In the genomic region with DNA sequence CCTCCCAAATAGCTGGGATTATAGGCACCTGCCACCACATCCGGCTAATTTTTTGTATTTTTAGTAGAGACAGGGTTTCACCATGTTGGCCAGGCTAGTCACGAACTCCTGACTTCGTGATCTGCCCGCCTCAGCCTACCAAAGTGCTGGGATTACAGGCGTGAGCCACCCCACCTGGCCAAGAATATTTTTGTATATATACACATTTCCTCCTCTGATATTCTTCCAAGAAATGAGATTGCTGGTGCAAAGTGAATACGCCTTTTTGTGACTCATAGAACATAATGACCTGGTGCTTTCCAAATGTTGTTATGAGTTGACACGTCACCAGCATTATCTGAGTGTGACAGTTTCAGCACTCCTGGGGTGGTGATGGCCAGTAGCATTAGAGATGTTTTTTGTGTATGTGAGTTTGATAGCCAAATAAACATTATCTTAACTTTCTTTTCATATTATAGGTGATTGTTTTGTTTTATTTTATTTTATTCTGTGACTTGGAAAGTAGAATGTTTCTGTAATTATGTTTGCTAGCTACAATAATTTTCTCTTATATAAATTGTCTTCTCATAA, we compare ENCODE assay signal across 1 cellular context.
TF ChIP-seq lines count a peak whose summit lies in the region.

No MANE protein-coding gene starts in this region.

TF ChIP-seq in K562, 482 proteins besides CTCF, POLR2A, EP300 and RAD21 (continued from another document and continues in another):
- TF ChIP-seq IRF2 (CRISPR knock-in tag; IDR thresholded peaks at IDR 0.05) (no peak), ARID1B (IDR thresholded peaks at IDR 0.05) (peak; percentile 96), MTA1 (IDR thresholded peaks at IDR 0.05; ENCODE audit: borderline replicate concordance) (no peak), ZC3H11A (IDR thresholded peaks at IDR 0.05; ENCODE audit: low read depth, low read length) (no peak), ZNF140 (CRISPR knock-in tag; IDR thresholded peaks at IDR 0.05) (no peak), MAFF (IDR thresholded peaks at IDR 0.05; ENCODE audit: low read length) (no peak; the same call in 1 of the 2 replicates), KAT2B (IDR thresholded peaks at IDR 0.05; ENCODE audit: low read depth, low read length) (no peak), ZNF76 (CRISPR knock-in tag; IDR thresholded peaks at IDR 0.05; ENCODE audit: borderline replicate concordance) (no peak), DDX20 (tag; IDR thresholded peaks at IDR 0.05; ENCODE audit: low read depth) (no peak), SMAD1 (IDR thresholded peaks at IDR 0.05; ENCODE audit: low read depth, low read length, partially characterized antibody) (no peak), CBX8 (IDR thresholded peaks at IDR 0.05; ENCODE audit: borderline replicate concordance, extremely low read depth, low read depth, low read length, poor library complexity, severe bottlenecking) (no peak), CCAR2 (IDR thresholded peaks at IDR 0.05; ENCODE audit: low read depth, low read length) (no peak), ZNF217 (CRISPR knock-in tag; IDR thresholded peaks at IDR 0.05) (no peak), JUN (IDR thresholded peaks at IDR 0.05; ENCODE audit: borderline replicate concordance, low read depth, low read length) (peak; percentile 94), JUN (CRISPR knock-in tag; IDR thresholded peaks at IDR 0.05; ENCODE audit: borderline replicate concordance) (no peak), CC2D1A (IDR thresholded peaks at IDR 0.05) (peak; percentile 87; the same call in 1 of the 2 replicates), NCOA1 (IDR thresholded peaks at IDR 0.05; ENCODE audit: low read depth) (peak; percentile 81; the same call in 1 of the 2 replicates), STAT5A (IDR thresholded peaks at IDR 0.05; ENCODE audit: borderline replicate concordance, low read length) (peak; percentile 96), ETV1 (tag; conservative IDR thresholded peaks at IDR 0.05; ENCODE audit: low read depth) (no peak), CBX1 (IDR thresholded peaks at IDR 0.05; ENCODE audit: low read depth) (no peak), HDAC1 (IDR thresholded peaks at IDR 0.05) (peak in 1 of 2 experiments; percentile 70; a peak in 2 of 4 replicates), BRD9 (IDR thresholded peaks at IDR 0.05; ENCODE audit: low read depth, partially characterized antibody) (peak; percentile 82), SP1 (CRISPR knock-in tag; IDR thresholded peaks at IDR 0.05) (peak; percentile 63), MYNN (IDR thresholded peaks at IDR 0.05) (peak; percentile 66), MYNN (CRISPR knock-in tag; IDR thresholded peaks at IDR 0.05) (no peak), ETV6 (IDR thresholded peaks at IDR 0.05; ENCODE audit: borderline replicate concordance in 1 of 2, low read depth in 2 of 2, low read length in 1 of 2) (peak in 1 of 2 experiments; percentile 57; a peak in 1 of 4 replicates), ETV6 (CRISPR knock-in tag; IDR thresholded peaks at IDR 0.05; ENCODE audit: borderline replicate concordance) (no peak), NCOA2 (IDR thresholded peaks at IDR 0.05; ENCODE audit: partially characterized antibody in 2 of 2) (peak in 1 of 2 experiments; percentile 50)
- TF ChIP-seq, protein P1, sequence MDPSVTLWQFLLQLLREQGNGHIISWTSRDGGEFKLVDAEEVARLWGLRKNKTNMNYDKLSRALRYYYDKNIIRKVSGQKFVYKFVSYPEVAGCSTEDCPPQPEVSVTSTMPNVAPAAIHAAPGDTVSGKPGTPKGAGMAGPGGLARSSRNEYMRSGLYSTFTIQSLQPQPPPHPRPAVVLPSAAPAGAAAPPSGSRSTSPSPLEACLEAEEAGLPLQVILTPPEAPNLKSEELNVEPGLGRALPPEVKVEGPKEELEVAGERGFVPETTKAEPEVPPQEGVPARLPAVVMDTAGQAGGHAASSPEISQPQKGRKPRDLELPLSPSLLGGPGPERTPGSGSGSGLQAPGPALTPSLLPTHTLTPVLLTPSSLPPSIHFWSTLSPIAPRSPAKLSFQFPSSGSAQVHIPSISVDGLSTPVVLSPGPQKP (CRISPR knock-in tag; IDR thresholded peaks at IDR 0.05): no peak
- TF ChIP-seq, protein P2, sequence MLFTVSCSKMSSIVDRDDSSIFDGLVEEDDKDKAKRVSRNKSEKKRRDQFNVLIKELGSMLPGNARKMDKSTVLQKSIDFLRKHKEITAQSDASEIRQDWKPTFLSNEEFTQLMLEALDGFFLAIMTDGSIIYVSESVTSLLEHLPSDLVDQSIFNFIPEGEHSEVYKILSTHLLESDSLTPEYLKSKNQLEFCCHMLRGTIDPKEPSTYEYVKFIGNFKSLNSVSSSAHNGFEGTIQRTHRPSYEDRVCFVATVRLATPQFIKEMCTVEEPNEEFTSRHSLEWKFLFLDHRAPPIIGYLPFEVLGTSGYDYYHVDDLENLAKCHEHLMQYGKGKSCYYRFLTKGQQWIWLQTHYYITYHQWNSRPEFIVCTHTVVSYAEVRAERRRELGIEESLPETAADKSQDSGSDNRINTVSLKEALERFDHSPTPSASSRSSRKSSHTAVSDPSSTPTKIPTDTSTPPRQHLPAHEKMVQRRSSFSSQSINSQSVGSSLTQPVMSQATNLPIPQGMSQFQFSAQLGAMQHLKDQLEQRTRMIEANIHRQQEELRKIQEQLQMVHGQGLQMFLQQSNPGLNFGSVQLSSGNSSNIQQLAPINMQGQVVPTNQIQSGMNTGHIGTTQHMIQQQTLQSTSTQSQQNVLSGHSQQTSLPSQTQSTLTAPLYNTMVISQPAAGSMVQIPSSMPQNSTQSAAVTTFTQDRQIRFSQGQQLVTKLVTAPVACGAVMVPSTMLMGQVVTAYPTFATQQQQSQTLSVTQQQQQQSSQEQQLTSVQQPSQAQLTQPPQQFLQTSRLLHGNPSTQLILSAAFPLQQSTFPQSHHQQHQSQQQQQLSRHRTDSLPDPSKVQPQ (CRISPR knock-in tag; IDR thresholded peaks at IDR 0.05; ENCODE audit: borderline replicate concordance): no peak
- TF ChIP-seq, protein P3, sequence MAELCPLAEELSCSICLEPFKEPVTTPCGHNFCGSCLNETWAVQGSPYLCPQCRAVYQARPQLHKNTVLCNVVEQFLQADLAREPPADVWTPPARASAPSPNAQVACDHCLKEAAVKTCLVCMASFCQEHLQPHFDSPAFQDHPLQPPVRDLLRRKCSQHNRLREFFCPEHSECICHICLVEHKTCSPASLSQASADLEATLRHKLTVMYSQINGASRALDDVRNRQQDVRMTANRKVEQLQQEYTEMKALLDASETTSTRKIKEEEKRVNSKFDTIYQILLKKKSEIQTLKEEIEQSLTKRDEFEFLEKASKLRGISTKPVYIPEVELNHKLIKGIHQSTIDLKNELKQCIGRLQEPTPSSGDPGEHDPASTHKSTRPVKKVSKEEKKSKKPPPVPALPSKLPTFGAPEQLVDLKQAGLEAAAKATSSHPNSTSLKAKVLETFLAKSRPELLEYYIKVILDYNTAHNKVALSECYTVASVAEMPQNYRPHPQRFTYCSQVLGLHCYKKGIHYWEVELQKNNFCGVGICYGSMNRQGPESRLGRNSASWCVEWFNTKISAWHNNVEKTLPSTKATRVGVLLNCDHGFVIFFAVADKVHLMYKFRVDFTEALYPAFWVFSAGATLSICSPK (IDR thresholded peaks at IDR 0.05; ENCODE audit: borderline replicate concordance): no peak
- TF ChIP-seq, protein P4, sequence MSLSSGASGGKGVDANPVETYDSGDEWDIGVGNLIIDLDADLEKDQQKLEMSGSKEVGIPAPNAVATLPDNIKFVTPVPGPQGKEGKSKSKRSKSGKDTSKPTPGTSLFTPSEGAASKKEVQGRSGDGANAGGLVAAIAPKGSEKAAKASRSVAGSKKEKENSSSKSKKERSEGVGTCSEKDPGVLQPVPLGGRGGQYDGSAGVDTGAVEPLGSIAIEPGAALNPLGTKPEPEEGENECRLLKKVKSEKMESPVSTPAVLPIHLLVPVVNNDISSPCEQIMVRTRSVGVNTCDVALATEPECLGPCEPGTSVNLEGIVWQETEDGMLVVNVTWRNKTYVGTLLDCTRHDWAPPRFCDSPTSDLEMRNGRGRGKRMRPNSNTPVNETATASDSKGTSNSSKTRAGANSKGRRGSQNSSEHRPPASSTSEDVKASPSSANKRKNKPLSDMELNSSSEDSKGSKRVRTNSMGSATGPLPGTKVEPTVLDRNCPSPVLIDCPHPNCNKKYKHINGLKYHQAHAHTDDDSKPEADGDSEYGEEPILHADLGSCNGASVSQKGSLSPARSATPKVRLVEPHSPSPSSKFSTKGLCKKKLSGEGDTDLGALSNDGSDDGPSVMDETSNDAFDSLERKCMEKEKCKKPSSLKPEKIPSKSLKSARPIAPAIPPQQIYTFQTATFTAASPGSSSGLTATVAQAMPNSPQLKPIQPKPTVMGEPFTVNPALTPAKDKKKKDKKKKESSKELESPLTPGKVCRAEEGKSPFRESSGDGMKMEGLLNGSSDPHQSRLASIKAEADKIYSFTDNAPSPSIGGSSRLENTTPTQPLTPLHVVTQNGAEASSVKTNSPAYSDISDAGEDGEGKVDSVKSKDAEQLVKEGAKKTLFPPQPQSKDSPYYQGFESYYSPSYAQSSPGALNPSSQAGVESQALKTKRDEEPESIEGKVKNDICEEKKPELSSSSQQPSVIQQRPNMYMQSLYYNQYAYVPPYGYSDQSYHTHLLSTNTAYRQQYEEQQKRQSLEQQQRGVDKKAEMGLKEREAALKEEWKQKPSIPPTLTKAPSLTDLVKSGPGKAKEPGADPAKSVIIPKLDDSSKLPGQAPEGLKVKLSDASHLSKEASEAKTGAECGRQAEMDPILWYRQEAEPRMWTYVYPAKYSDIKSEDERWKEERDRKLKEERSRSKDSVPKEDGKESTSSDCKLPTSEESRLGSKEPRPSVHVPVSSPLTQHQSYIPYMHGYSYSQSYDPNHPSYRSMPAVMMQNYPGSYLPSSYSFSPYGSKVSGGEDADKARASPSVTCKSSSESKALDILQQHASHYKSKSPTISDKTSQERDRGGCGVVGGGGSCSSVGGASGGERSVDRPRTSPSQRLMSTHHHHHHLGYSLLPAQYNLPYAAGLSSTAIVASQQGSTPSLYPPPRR (CRISPR knock-in tag; IDR thresholded peaks at IDR 0.05; ENCODE audit: borderline replicate concordance): no peak
- TF ChIP-seq, protein P5, sequence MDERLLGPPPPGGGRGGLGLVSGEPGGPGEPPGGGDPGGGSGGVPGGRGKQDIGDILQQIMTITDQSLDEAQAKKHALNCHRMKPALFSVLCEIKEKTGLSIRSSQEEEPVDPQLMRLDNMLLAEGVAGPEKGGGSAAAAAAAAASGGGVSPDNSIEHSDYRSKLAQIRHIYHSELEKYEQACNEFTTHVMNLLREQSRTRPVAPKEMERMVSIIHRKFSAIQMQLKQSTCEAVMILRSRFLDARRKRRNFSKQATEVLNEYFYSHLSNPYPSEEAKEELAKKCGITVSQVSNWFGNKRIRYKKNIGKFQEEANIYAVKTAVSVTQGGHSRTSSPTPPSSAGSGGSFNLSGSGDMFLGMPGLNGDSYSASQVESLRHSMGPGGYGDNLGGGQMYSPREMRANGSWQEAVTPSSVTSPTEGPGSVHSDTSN (CRISPR knock-in tag; IDR thresholded peaks at IDR 0.05; ENCODE audit: low read depth): no peak
- TF ChIP-seq, protein P5 (tag; conservative IDR thresholded peaks at IDR 0.05; ENCODE audit: low read depth): peak; percentile 54; the same call in 1 of the 2 replicates
- TF ChIP-seq, protein P6, sequence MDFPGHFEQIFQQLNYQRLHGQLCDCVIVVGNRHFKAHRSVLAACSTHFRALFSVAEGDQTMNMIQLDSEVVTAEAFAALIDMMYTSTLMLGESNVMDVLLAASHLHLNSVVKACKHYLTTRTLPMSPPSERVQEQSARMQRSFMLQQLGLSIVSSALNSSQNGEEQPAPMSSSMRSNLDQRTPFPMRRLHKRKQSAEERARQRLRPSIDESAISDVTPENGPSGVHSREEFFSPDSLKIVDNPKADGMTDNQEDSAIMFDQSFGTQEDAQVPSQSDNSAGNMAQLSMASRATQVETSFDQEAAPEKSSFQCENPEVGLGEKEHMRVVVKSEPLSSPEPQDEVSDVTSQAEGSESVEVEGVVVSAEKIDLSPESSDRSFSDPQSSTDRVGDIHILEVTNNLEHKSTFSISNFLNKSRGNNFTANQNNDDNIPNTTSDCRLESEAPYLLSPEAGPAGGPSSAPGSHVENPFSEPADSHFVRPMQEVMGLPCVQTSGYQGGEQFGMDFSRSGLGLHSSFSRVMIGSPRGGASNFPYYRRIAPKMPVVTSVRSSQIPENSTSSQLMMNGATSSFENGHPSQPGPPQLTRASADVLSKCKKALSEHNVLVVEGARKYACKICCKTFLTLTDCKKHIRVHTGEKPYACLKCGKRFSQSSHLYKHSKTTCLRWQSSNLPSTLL (IDR thresholded peaks at IDR 0.05): 0 out of 2 replicates have a peak, but pooled peaks have one; percentile 39
- TF ChIP-seq, protein P7, sequence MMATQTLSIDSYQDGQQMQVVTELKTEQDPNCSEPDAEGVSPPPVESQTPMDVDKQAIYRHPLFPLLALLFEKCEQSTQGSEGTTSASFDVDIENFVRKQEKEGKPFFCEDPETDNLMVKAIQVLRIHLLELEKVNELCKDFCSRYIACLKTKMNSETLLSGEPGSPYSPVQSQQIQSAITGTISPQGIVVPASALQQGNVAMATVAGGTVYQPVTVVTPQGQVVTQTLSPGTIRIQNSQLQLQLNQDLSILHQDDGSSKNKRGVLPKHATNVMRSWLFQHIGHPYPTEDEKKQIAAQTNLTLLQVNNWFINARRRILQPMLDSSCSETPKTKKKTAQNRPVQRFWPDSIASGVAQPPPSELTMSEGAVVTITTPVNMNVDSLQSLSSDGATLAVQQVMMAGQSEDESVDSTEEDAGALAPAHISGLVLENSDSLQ (IDR thresholded peaks at IDR 0.05): peak; percentile 89
- TF ChIP-seq, protein P8, sequence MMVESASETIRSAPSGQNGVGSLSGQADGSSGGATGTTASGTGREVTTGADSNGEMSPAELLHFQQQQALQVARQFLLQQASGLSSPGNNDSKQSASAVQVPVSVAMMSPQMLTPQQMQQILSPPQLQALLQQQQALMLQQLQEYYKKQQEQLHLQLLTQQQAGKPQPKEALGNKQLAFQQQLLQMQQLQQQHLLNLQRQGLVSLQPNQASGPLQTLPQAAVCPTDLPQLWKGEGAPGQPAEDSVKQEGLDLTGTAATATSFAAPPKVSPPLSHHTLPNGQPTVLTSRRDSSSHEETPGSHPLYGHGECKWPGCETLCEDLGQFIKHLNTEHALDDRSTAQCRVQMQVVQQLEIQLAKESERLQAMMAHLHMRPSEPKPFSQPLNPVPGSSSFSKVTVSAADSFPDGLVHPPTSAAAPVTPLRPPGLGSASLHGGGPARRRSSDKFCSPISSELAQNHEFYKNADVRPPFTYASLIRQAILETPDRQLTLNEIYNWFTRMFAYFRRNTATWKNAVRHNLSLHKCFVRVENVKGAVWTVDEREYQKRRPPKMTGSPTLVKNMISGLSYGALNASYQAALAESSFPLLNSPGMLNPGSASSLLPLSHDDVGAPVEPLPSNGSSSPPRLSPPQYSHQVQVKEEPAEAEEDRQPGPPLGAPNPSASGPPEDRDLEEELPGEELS (CRISPR knock-in tag; IDR thresholded peaks at IDR 0.05; ENCODE audit: borderline replicate concordance): no peak
